In the genomic region with DNA sequence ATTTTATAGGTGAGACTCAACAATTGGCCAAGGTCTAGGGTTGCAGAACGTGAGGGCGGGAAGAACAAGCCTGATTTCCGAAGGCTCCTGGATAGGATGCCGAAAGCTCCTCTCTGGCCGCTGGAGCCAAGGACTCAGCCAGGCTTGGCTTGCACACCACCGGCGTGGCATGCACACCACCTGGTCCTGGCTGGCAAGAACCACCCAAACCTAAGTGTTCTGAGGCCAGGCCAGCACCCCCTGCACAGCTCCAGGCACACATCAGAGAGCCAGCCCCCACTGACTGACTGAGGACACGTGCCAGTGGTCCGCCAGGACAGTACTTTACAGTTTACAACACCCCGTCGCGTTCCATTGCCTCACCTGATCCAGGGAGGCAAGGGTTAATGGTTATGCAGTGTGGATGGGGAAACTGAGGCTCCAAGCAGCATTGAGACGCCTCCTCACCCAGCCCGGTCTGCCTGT, we compare ENCODE assay signal across 9 cellular contexts. TPM values are rescaled to one million over a fixed set of nuclear protein-coding genes. Genes with fewer than 3 reads are reported as not detected.
DNase-seq lines count a peak whose midpoint lies in the region; ATAC-seq and TF ChIP-seq lines count a peak whose summit lies in the region.
"Had no signal": no experiment of that assay in that cellular context is flagged by ENCODE, and none has a peak within 500 bp of the region (broad histone marks: within the 10 kb centered on the region; RNA-seq: fewer than 3 reads in every experiment).

No MANE protein-coding gene starts in this region.

- H3K9me3 ChIP-seq in HUES48 (ENCODE audit: control insufficient read depth, insufficient read depth, low read length) (no peaks in the 10 kb centered on the region), duodenal mucosa (ENCODE audit: control insufficient read depth in 1 of 2, low read length in 2 of 2) (no peaks in the 10 kb centered on the region), right lobe of liver (no peaks in the 10 kb centered on the region), thoracic aorta (no peaks in the 10 kb centered on the region)

- no peak overlapping the region for H3K27ac ChIP-seq in HUES48 (ENCODE audit: low read depth, low read length)
- no peak overlapping the region for H3K27ac ChIP-seq in duodenal mucosa (ENCODE audit: low read depth, low read length)
- H3K27ac ChIP-seq in right lobe of liver = peak overlapping the region; percentile 57 to 88 (median 67)
- peak overlapping the region; percentile 77 to 86 for H3K27ac ChIP-seq in thoracic aorta

- H3K4me1 ChIP-seq in HUES48 (ENCODE audit: control insufficient read depth, insufficient read depth, low read length) (no peaks in the 10 kb centered on the region), duodenal mucosa (ENCODE audit: control insufficient read depth in 1 of 2, insufficient read depth in 2 of 2, low read length in 2 of 2) (peaks cover 24 to 32% of the 10 kb centered on the region in 2 donors), right lobe of liver (peaks cover 2 to 57% (median 15%) of the 10 kb centered on the region in 4 donors), thoracic aorta (ENCODE audit: control insufficient read depth in 1 of 2, low read depth in 2 of 2) (peaks cover 34 to 87% of the 10 kb centered on the region in 2 donors)

- peak overlapping the region; percentile 52 for H3K4me3 ChIP-seq in HUES48 (ENCODE audit: low read depth, low read length)
- peak overlapping the region; percentile 67 to 77 for H3K4me3 ChIP-seq in duodenal mucosa (ENCODE audit: low read depth in 1 of 2, low read length in 2 of 2)
- H3K4me3 ChIP-seq in right lobe of liver = peak overlapping the region; percentile 76 to 83 (median 80)
- H3K4me3 ChIP-seq in thoracic aorta = peak overlapping the region; percentile 87

- intact Hi-C loops in right lobe of liver (cut with DNase I) = loop anchor here (5.0 to 10.0 kb wide), 2 partner anchors 100 to 107 kb away; no protein-coding TSS in a partner anchor

- no peaks in the 10 kb centered on the region; the same call in 1 of the 2 replicates for H3K27me3 ChIP-seq in HUES48 (ENCODE audit: control insufficient read depth, insufficient read depth, low read length)
- no peaks in the 10 kb centered on the region for H3K27me3 ChIP-seq in duodenal mucosa (ENCODE audit: control insufficient read depth in 1 of 2, insufficient read depth in 2 of 2, low read length in 2 of 2)
- no peaks in the 10 kb centered on the region for H3K27me3 ChIP-seq in right lobe of liver
- no peaks in the 10 kb centered on the region for H3K27me3 ChIP-seq in thoracic aorta (replicated peaks; ENCODE audit: insufficient read depth)

- TF ChIP-seq POLR2A in right lobe of liver (IDR thresholded peaks at IDR 0.05) = no peak

- no peaks in the 10 kb centered on the region for H3K36me3 ChIP-seq in HUES48 (ENCODE audit: control insufficient read depth, insufficient read depth, low read length)
- peaks cover 4 to 9% of the 10 kb centered on the region in 2 donors for H3K36me3 ChIP-seq in duodenal mucosa (ENCODE audit: control insufficient read depth in 1 of 2, insufficient read depth in 2 of 2, low read length in 2 of 2)
- peaks cover 0 to 14% (median 3%) of the 10 kb centered on the region in 4 donors for H3K36me3 ChIP-seq in right lobe of liver
- peaks cover 2% of the 10 kb centered on the region for H3K36me3 ChIP-seq in thoracic aorta

- DNase-seq in right lobe of liver (no peak), thoracic aorta (ENCODE audit: low spot score) (no peak), NCI-H748 (lab: John Stamatoyannopoulos, UW; ENCODE audit: unreplicated experiment) (no peak), T-helper 9 cell (no peak)

- H3K9ac ChIP-seq in HUES48 (ENCODE audit: low read depth, low read length) = no peak overlapping the region
- peak overlapping the region; percentile 59 to 65 for H3K9ac ChIP-seq in duodenal mucosa (ENCODE audit: low read depth in 1 of 2, low read length in 2 of 2)

- ATAC-seq in right lobe of liver (peak in 3 of 4 donors; percentile 0 to 4 (median 2)), thoracic aorta (ENCODE audit: insufficient number of reproducible peaks, low FRiP score, low read depth) (no peak), GM19035 (IDR thresholded peaks at IDR 0.05; ENCODE audit: unreplicated experiment) (no peak), GM21825 (IDR thresholded peaks at IDR 0.05; ENCODE audit: unreplicated experiment) (no peak)

- 0% methylated on average over 2 of the region's 14 CpGs for WGBS in right lobe of liver (ENCODE audit: insufficient coverage, low coverage, low lambda C conversion rate, missing lambda C conversion rate)

- TF ChIP-seq CTCF in right lobe of liver (IDR thresholded peaks at IDR 0.05) (no peak), thoracic aorta (IDR thresholded peaks at IDR 0.05) (no peak)

RNA-seq across cellular contexts. Expression of gene TGM2, which starts 0.4 kb away (rescaled TPM):
- total RNA-seq in right lobe of liver (100 to 1,000 TPM; 135 to 940 (median 474) TPM), thoracic aorta (100 to 1,000 TPM; 371 to 755 TPM)
- total RNA-seq: activated naive CD4-positive, alpha-beta T cell treated with anti-CD3 and anti-CD28 coated beads for 36 hours had no signal

Comparison
In these comparisons a context has a peak if more than half of its experiments do, and no peak if none do; other contexts are left out.
1. H3K27ac ChIP-seq: peak in right lobe of liver (3 of 3) and thoracic aorta (2 of 2); none in HUES48 (single experiment) and duodenal mucosa (single experiment).
2. ATAC-seq: peak in right lobe of liver (3 of 4); none in thoracic aorta (single experiment), GM19035 (single experiment) and GM21825 (single experiment).
3. Peak in every context shown above with its lines, with median percentiles within 50 percentile points of each other: H3K4me3 ChIP-seq.